18 cellular contexts compared by ENCODE assay signal in the genomic region with DNA sequence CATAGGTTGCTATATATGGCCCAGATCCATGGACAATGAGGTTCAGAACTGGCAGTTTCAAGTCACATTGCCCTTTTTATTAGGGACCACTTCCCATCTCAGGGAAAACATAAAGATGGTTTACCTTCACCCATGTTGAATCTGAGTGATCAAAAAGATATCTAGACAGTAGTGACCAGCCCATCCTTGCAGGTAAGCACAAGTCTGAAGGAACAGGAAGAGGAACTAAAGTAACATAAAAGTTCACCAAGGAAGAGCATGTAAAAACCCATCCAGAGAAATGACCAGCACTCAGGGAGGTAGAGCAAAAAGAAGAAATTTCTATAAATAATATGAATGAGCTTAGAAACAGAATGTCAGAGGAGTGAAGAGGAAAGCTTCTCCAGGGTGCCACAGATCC.
DNase-seq lines count a peak whose midpoint lies in the region; ATAC-seq, FAIRE-seq and TF ChIP-seq lines count a peak whose summit lies in the region.
"Had no signal": no experiment of that assay in that cellular context is flagged by ENCODE, and none has a peak within 500 bp of the region (broad histone marks: within the 10 kb centered on the region; RNA-seq: fewer than 3 reads in every experiment).

No MANE protein-coding gene starts in this region.

- no peaks in the 10 kb centered on the region for H3K36me3 ChIP-seq in astrocyte (ENCODE audit: insufficient read depth, low read length)
- no peaks in the 10 kb centered on the region for H3K36me3 ChIP-seq in osteoblast (ENCODE audit: insufficient read depth, low read length)
- H3K36me3 ChIP-seq: BLaER1, HAP-1 had no signal

- H2AFZ ChIP-seq in astrocyte (ENCODE audit: low read depth, low read length) (no peak overlapping the region), osteoblast (ENCODE audit: low read length) (no peak overlapping the region)
- H2AFZ ChIP-seq: PC-9 had no signal

- ATAC-seq in foreskin keratinocyte: peak; percentile 43
- ATAC-seq in GM18858 (IDR thresholded peaks at IDR 0.05; ENCODE audit: unreplicated experiment): no peak
- no peak for ATAC-seq in activated naive CD4-positive, alpha-beta T cell treated with anti-CD3 and anti-CD28 coated beads, Interleukin-2, amount 50 U/mL, for 72 hours
- no peak for ATAC-seq in HG02763 (IDR thresholded peaks at IDR 0.05; ENCODE audit: unreplicated experiment)
- ATAC-seq: CD8-positive, alpha-beta T cell; K562 had no signal

- H3K36me3 Mint-ChIP-seq in astrocyte (ENCODE audit: low read depth, unreplicated experiment): peaks cover 2% of the 10 kb centered on the region
- H3K36me3 Mint-ChIP-seq in activated naive CD4-positive, alpha-beta T cell treated with anti-CD3 and anti-CD28 coated beads, Interleukin-2, amount 50 U/mL, for 72 hours: no peaks in the 10 kb centered on the region
- H3K36me3 Mint-ChIP-seq: CD8-positive, alpha-beta T cell had no signal

- H3K4me1 Mint-ChIP-seq in astrocyte (ENCODE audit: low read depth, unreplicated experiment): peaks cover 20% of the 10 kb centered on the region

- H3K27ac Mint-ChIP-seq in astrocyte (ENCODE audit: unreplicated experiment): no peak overlapping the region
- H3K27ac Mint-ChIP-seq in activated naive CD4-positive, alpha-beta T cell treated with anti-CD3 and anti-CD28 coated beads, Interleukin-2, amount 50 U/mL, for 72 hours: no peak overlapping the region
- H3K27ac Mint-ChIP-seq: CD8-positive, alpha-beta T cell had no signal

- no peaks in the 10 kb centered on the region for H3K27me3 Mint-ChIP-seq in astrocyte (ENCODE audit: low read depth, unreplicated experiment)

- DNase-seq in NCI-H1092 treated with DMSO at 0.1 percent for 48 hours (lab: John Stamatoyannopoulos, UW) (peak; percentile 53), NCI-H1092 (lab: John Stamatoyannopoulos, UW) (no peak), astrocyte (ENCODE audit: low read depth) (no peak), foreskin keratinocyte (peak; percentile 50 to 72), osteoblast (ENCODE audit: insufficient read length, low spot score, missing footprints) (no peak)
- DNase-seq in activated naive CD4-positive, alpha-beta T cell treated with anti-CD3 and anti-CD28 coated beads, Interleukin-2, amount 50 U/mL, for 72 hours (ENCODE audit: low spot score in 2 of 2): no peak
- DNase-seq: CD8-positive, alpha-beta T cell; DMS79 treated with DMSO at 0.1 percent for 48 hours; MV-4-11; NCI-H1436; PC-9 had no signal

- H3K4me3 ChIP-seq in astrocyte (ENCODE audit: insufficient read depth, low read depth, low read length) (no peak overlapping the region), osteoblast (ENCODE audit: insufficient read depth, low read length) (no peak overlapping the region)
- H3K4me3 ChIP-seq: BLaER1, HAP-1, K562, PC-9 had no signal

- peaks cover 1% of the 10 kb centered on the region for H3K9me3 Mint-ChIP-seq in astrocyte (ENCODE audit: unreplicated experiment)
- no peaks in the 10 kb centered on the region for H3K9me3 Mint-ChIP-seq in activated naive CD4-positive, alpha-beta T cell treated with anti-CD3 and anti-CD28 coated beads, Interleukin-2, amount 50 U/mL, for 72 hours
- H3K9me3 Mint-ChIP-seq: CD8-positive, alpha-beta T cell had no signal

- no peak overlapping the region for H3K4me3 Mint-ChIP-seq in astrocyte (ENCODE audit: unreplicated experiment)
- H3K4me3 Mint-ChIP-seq: CD8-positive, alpha-beta T cell had no signal

- TF ChIP-seq CTCF in astrocyte (IDR thresholded peaks at IDR 0.05; ENCODE audit: insufficient read depth, low read depth, low read length): no peak
- TF ChIP-seq CTCF in foreskin keratinocyte (conservative IDR thresholded peaks at IDR 0.05): no peak
- no peak for TF ChIP-seq CTCF in osteoblast (IDR thresholded peaks at IDR 0.05; ENCODE audit: extremely low read depth, low read depth, low read length)

- no peak overlapping the region for H3K27ac ChIP-seq in astrocyte (ENCODE audit: low read depth, low read length)
- peak overlapping the region; percentile 62 for H3K27ac ChIP-seq in foreskin keratinocyte
- peak overlapping the region; percentile 46 for H3K27ac ChIP-seq in osteoblast (ENCODE audit: low read depth, low read length)
- H3K27ac ChIP-seq: 22Rv1, BLaER1, HL-60, PC-9 had no signal

- no peak overlapping the region for H3K9ac ChIP-seq in astrocyte (ENCODE audit: low read length)
- H3K9ac ChIP-seq: BLaER1 had no signal

- H4K20me1 ChIP-seq in astrocyte (ENCODE audit: insufficient read depth, low read length): peaks cover 4% of the 10 kb centered on the region
- peaks cover 5% of the 10 kb centered on the region for H4K20me1 ChIP-seq in osteoblast (ENCODE audit: insufficient read depth, low read length)
- H4K20me1 ChIP-seq: BLaER1 had no signal

- H3K4me2 ChIP-seq in astrocyte (ENCODE audit: low read length): no peak overlapping the region
- peak overlapping the region; percentile 78 for H3K4me2 ChIP-seq in osteoblast (ENCODE audit: insufficient read depth, low read length)
- H3K4me2 ChIP-seq: BLaER1, PC-9 had no signal

- H3K4me1 ChIP-seq in astrocyte (ENCODE audit: insufficient read depth, low read length) (peaks cover 9% of the 10 kb centered on the region), foreskin keratinocyte (peaks cover 26% of the 10 kb centered on the region), osteoblast (ENCODE audit: insufficient read depth, low read length) (peaks cover 26% of the 10 kb centered on the region)
- H3K4me1 ChIP-seq: BLaER1 had no signal

- H3K9me3 ChIP-seq in astrocyte (ENCODE audit: insufficient read depth, low read depth, low read length) (no peaks in the 10 kb centered on the region), osteoblast (ENCODE audit: low read depth, low read length) (no peaks in the 10 kb centered on the region)
- H3K9me3 ChIP-seq: BLaER1, HAP-1 had no signal

- H3K79me2 ChIP-seq in astrocyte (ENCODE audit: insufficient read depth, low read length): no peaks in the 10 kb centered on the region
- H3K79me2 ChIP-seq in osteoblast (ENCODE audit: insufficient read depth, low read length): no peaks in the 10 kb centered on the region

- H3K27me3 ChIP-seq in astrocyte (ENCODE audit: insufficient read depth, low read length) (no peaks in the 10 kb centered on the region), foreskin keratinocyte (no peaks in the 10 kb centered on the region), osteoblast (ENCODE audit: insufficient read depth, low read length) (no peaks in the 10 kb centered on the region)
- H3K27me3 ChIP-seq: BLaER1 had no signal

- peak; percentile 37 for FAIRE-seq in astrocyte (lab: Jason Lieb, UNC)
- FAIRE-seq: K562 had no signal

Comparison
In these comparisons a context has a peak if more than half of its experiments do, and no peak if none do; other contexts are left out.
1. DNase-seq: peak in NCI-H1092 treated with DMSO at 0.1 percent for 48 hours (single experiment) and foreskin keratinocyte (2 of 2); none in NCI-H1092 (single experiment), astrocyte (single experiment), osteoblast (single experiment) and activated naive CD4-positive, alpha-beta T cell treated with anti-CD3 and anti-CD28 coated beads, Interleukin-2, amount 50 U/mL, for 72 hours (0 of 2).